In the genomic region with DNA sequence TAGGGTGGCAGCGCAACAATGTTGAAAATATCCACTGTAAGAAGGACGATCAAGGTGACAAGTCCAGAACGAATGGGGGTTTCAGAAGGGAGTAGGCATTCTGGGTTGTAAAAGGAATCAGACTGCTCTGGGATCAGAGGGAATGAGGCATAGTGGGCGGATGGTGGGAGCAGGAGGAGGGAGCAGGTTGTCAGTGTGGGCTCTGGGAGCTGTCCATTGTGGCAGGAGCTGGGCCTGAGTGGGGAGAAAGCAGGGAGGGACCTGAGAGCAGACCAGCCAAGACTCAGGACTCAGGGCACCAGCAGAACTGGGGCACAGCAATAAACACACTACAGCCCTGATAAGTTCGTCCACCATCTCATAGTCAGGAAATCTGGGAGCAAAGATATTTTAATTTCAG, we compare ENCODE assay signal across 28 cellular contexts.
"Had no signal": no experiment of that assay in that cellular context is flagged by ENCODE, and none has a peak within 500 bp of the region (broad histone marks: within the 10 kb centered on the region; RNA-seq: fewer than 3 reads in every experiment).

No MANE protein-coding gene starts in this region.

- DNase-seq: kidney glomerular epithelial cell; left cardiac atrium; left lung; lower lobe of right lung; midbrain; mucosa of descending colon; naive thymus-derived CD4-positive, alpha-beta T cell; occipital lobe; psoas muscle; right lobe of liver; stimulated activated CD4-positive, alpha-beta T cell treated with anti-CD3 and anti-CD28 coated beads, Interleukin-1b, Interleukin-23, amount 100 ng/mL, for 48 hours; stimulated activated CD4-positive, alpha-beta T cell treated with anti-CD3 and anti-CD28 coated beads, Interleukin-2, amount 100 ng/mL, for 48 hours; stimulated activated CD4-positive, alpha-beta T cell treated with anti-CD3 and anti-CD28 coated beads, Interleukin-4, amount 100 ng/mL, for 4 hours; stimulated activated CD8-positive, alpha-beta memory T cell treated with anti-CD3 and anti-CD28 coated beads, Interleukin-4, amount 100 ng/mL, for 48 hours; stimulated activated naive CD4-positive, alpha-beta T cell treated with Interleukin-2 at 50 U/mL for 16 hours; stimulated activated naive CD8-positive, alpha-beta T cell treated with anti-CD3 and anti-CD28 coated beads, Interleukin-15, amount 100 ng/mL, for 72 hours; substantia nigra; uterus had no signal

- H3K36me3 Mint-ChIP-seq: memory B cell; naive thymus-derived CD4-positive, alpha-beta T cell; natural killer cell treated with Interleukin-12 subunit alpha and Interleukin-12 subunit beta and Interleukin-15 and Interleukin-18, amount 100 ng/mL, for 72 hours; stimulated activated memory B cell treated with anti-CD40 and anti-IgM and Interleukin-4, amounts not matched to agents 10 μg/mL and 1 μg/mL and 100 μg/mL, for 72 hours; type B pancreatic cell had no signal

- H3K27me3 Mint-ChIP-seq: memory B cell; stimulated activated memory B cell treated with anti-CD40 and anti-IgM and Interleukin-4, amounts not matched to agents 10 μg/mL and 1 μg/mL and 100 μg/mL, for 72 hours had no signal

- H3K4me1 ChIP-seq: left lung, lower lobe of right lung, parathyroid adenoma, psoas muscle, right atrium auricular region, right lobe of liver, tibial nerve, uterus had no signal

- H2AFZ ChIP-seq: parathyroid adenoma had no signal

- H3K9me3 Mint-ChIP-seq: memory B cell; natural killer cell treated with Interleukin-12 subunit alpha and Interleukin-12 subunit beta and Interleukin-15 and Interleukin-18, amount 100 ng/mL, for 72 hours; neural crest cell; stimulated activated memory B cell treated with anti-CD40 and anti-IgM and Interleukin-4, amounts not matched to agents 10 μg/mL and 1 μg/mL and 100 μg/mL, for 72 hours; stimulated activated naive CD8-positive, alpha-beta T cell treated with anti-CD3 and anti-CD28 coated beads, Interleukin-15, amount 100 ng/mL, for 72 hours; type B pancreatic cell had no signal

- H3K27me3 ChIP-seq: neutrophil, right atrium auricular region, tibial nerve, uterus had no signal

- H3K4me3 Mint-ChIP-seq: memory B cell; naive thymus-derived CD4-positive, alpha-beta T cell; natural killer cell treated with Interleukin-12 subunit alpha and Interleukin-12 subunit beta and Interleukin-15 and Interleukin-18, amount 100 ng/mL, for 72 hours; neural crest cell; stimulated activated memory B cell treated with anti-CD40 and anti-IgM and Interleukin-4, amounts not matched to agents 10 μg/mL and 1 μg/mL and 100 μg/mL, for 72 hours; stimulated activated naive CD8-positive, alpha-beta T cell treated with anti-CD3 and anti-CD28 coated beads, Interleukin-15, amount 100 ng/mL, for 72 hours; type B pancreatic cell had no signal

- H3K9me3 ChIP-seq: left lung, lower lobe of right lung, mucosa of descending colon, neutrophil, psoas muscle, right atrium auricular region, right lobe of liver, tibial nerve, uterus had no signal

- ATAC-seq: left cardiac atrium; left lung; lower lobe of right lung; mucosa of descending colon; naive thymus-derived CD4-positive, alpha-beta T cell; natural killer cell treated with Interleukin-12 subunit alpha and Interleukin-12 subunit beta and Interleukin-15 and Interleukin-18, amount 100 ng/mL, for 72 hours; right lobe of liver; stimulated activated memory B cell treated with anti-CD40 and anti-IgM and Interleukin-4, amounts not matched to agents 10 μg/mL and 1 μg/mL and 100 μg/mL, for 72 hours; stimulated activated naive CD8-positive, alpha-beta T cell treated with anti-CD3 and anti-CD28 coated beads, Interleukin-15, amount 100 ng/mL, for 72 hours had no signal

- H3K4me2 ChIP-seq: smooth muscle cell had no signal

- H3K4me1 Mint-ChIP-seq: memory B cell; naive thymus-derived CD4-positive, alpha-beta T cell; neural crest cell; stimulated activated memory B cell treated with anti-CD40 and anti-IgM and Interleukin-4, amounts not matched to agents 10 μg/mL and 1 μg/mL and 100 μg/mL, for 72 hours; stimulated activated naive CD8-positive, alpha-beta T cell treated with anti-CD3 and anti-CD28 coated beads, Interleukin-15, amount 100 ng/mL, for 72 hours had no signal

- H3K27ac ChIP-seq: left lung, lower lobe of right lung, neutrophil, parathyroid adenoma, psoas muscle, right atrium auricular region, right lobe of liver, tibial nerve, uterus had no signal

- H3K79me2 ChIP-seq: parathyroid adenoma had no signal

- H3K36me3 ChIP-seq: left lung, lower lobe of right lung, neutrophil, right atrium auricular region, right lobe of liver, tibial nerve, uterus had no signal

- H3K27ac Mint-ChIP-seq: memory B cell; natural killer cell treated with Interleukin-12 subunit alpha and Interleukin-12 subunit beta and Interleukin-15 and Interleukin-18, amount 100 ng/mL, for 72 hours; stimulated activated memory B cell treated with anti-CD40 and anti-IgM and Interleukin-4, amounts not matched to agents 10 μg/mL and 1 μg/mL and 100 μg/mL, for 72 hours; stimulated activated naive CD8-positive, alpha-beta T cell treated with anti-CD3 and anti-CD28 coated beads, Interleukin-15, amount 100 ng/mL, for 72 hours; type B pancreatic cell had no signal

- H3K4me3 ChIP-seq: left lung, lower lobe of right lung, mucosa of descending colon, psoas muscle, right atrium auricular region, right lobe of liver, smooth muscle cell, tibial nerve, uterus had no signal
